10 cellular contexts compared by ENCODE assay signal in the genomic region with DNA sequence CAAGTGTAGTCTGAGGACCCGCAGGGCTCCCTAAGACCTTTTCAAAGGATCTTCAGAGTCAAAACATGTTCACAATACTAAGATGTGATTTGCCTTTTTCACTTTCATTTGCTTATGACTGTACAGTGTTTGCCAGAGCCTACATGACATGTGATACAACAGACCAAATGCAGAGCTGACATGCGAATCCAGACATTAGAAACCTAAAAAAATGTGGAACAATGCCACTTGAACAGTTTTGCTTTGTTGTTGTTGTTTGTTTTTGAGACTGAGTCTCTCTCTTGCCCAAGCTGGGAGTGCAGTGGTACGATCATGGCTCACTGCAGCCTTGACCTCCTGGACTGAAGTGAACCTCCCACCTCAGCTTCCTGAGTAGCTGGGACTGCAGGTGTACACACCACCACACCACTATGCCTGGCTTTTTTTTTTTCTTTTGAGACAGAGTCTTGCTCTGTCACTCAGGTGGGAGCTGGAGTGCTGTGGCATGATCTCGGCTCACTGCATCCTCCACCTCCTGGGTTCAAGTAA. TPM values are rescaled to one million over a fixed set of nuclear protein-coding genes. Genes with fewer than 3 reads are reported as not detected.
DNase-seq lines count a peak whose midpoint lies in the region; ATAC-seq and TF ChIP-seq lines count a peak whose summit lies in the region.
"Had no signal": no experiment of that assay in that cellular context is flagged by ENCODE, and none has a peak within 500 bp of the region (broad histone marks: within the 10 kb centered on the region; RNA-seq: fewer than 3 reads in every experiment).

No MANE protein-coding gene starts in this region.

- peaks cover 12% of the 10 kb centered on the region for H3K36me3 ChIP-seq in BE2C

- H3K4me1 Mint-ChIP-seq in activated T-helper 2 cell treated with anti-CD3 and anti-CD28 coated beads, Interferon-gamma antibody, Interleukin-2, Interleukin-4, amounts not matched to agents 10 μg/mL and 5 μg/mL and 100 μg/mL, durations not matched to agents 14 hours and 24 hours and 36 hours (ENCODE audit: low read depth): peaks cover 62% of the 10 kb centered on the region

- no peaks in the 10 kb centered on the region for H3K9me3 ChIP-seq in BE2C

- H3K27ac ChIP-seq in substantia nigra (ENCODE audit: low read depth, low read length, poor library complexity, severe bottlenecking): no peak overlapping the region
- H3K27ac ChIP-seq: WERI-Rb-1 had no signal

- H3K27me3 ChIP-seq in BE2C: no peaks in the 10 kb centered on the region

- H3K4me3 Mint-ChIP-seq in activated T-helper 2 cell treated with anti-CD3 and anti-CD28 coated beads, Interferon-gamma antibody, Interleukin-2, Interleukin-4, amounts not matched to agents 10 μg/mL and 5 μg/mL and 100 μg/mL, durations not matched to agents 14 hours and 24 hours and 36 hours (ENCODE audit: low read depth): no peak overlapping the region
- H3K4me3 Mint-ChIP-seq: nephron had no signal

- H3K36me3 Mint-ChIP-seq in activated T-helper 2 cell treated with anti-CD3 and anti-CD28 coated beads, Interferon-gamma antibody, Interleukin-2, Interleukin-4, amounts not matched to agents 10 μg/mL and 5 μg/mL and 100 μg/mL, durations not matched to agents 14 hours and 24 hours and 36 hours (ENCODE audit: low read depth): peaks cover 30% of the 10 kb centered on the region

- H3K27me3 Mint-ChIP-seq in activated T-helper 2 cell treated with anti-CD3 and anti-CD28 coated beads, Interferon-gamma antibody, Interleukin-2, Interleukin-4, amounts not matched to agents 10 μg/mL and 5 μg/mL and 100 μg/mL, durations not matched to agents 14 hours and 24 hours and 36 hours (ENCODE audit: low read depth): no peaks in the 10 kb centered on the region

- H3K27ac Mint-ChIP-seq in activated T-helper 2 cell treated with anti-CD3 and anti-CD28 coated beads, Interferon-gamma antibody, Interleukin-2, Interleukin-4, amounts not matched to agents 10 μg/mL and 5 μg/mL and 100 μg/mL, durations not matched to agents 14 hours and 24 hours and 36 hours: peak overlapping the region; percentile 64
- H3K27ac Mint-ChIP-seq: nephron had no signal

- ATAC-seq in GM19438 (IDR thresholded peaks at IDR 0.05; ENCODE audit: low read depth, unreplicated experiment) (peak; percentile 37), HG03103 (IDR thresholded peaks at IDR 0.05; ENCODE audit: low read depth, unreplicated experiment) (peak; percentile 37), Right ventricle myocardium inferior (no peak)

- no peak overlapping the region for H3K4me3 ChIP-seq in BE2C (ENCODE audit: low read depth, low read length)

- DNase-seq in GM10266 (ENCODE audit: extremely low spot score): peak; percentile 61
- DNase-seq in activated T-helper 2 cell treated with anti-CD3 and anti-CD28 coated beads, Interferon-gamma antibody, Interleukin-2, Interleukin-4, amounts not matched to agents 10 μg/mL and 5 μg/mL and 100 μg/mL, durations not matched to agents 14 hours and 24 hours and 36 hours (ENCODE audit: low spot score): no peak
- DNase-seq in BE2C: no peak
- no peak for DNase-seq in SKM-1 treated with dmso at 0.1 percent for 144 hours (lab: John Stamatoyannopoulos, UW; ENCODE audit: unreplicated experiment)
- DNase-seq in Right ventricle myocardium inferior (ENCODE audit: missing footprints): no peak
- no peak for DNase-seq in substantia nigra (lab: John Stamatoyannopoulos, UW)
- DNase-seq: WERI-Rb-1 had no signal

- intact Hi-C loops in activated T-helper 2 cell treated with anti-CD3 and anti-CD28 coated beads, Interferon-gamma antibody, Interleukin-2, Interleukin-4, amounts not matched to agents 10 μg/mL and 5 μg/mL and 100 μg/mL, durations not matched to agents 14 hours and 24 hours and 36 hours (cut with micrococcal nuclease): no loop called here
- intact Hi-C loops in Right ventricle myocardium inferior (cut with DNase I): no loop called here

- H3K9me3 Mint-ChIP-seq in activated T-helper 2 cell treated with anti-CD3 and anti-CD28 coated beads, Interferon-gamma antibody, Interleukin-2, Interleukin-4, amounts not matched to agents 10 μg/mL and 5 μg/mL and 100 μg/mL, durations not matched to agents 14 hours and 24 hours and 36 hours: no peaks in the 10 kb centered on the region
- H3K9me3 Mint-ChIP-seq: nephron had no signal

- TF ChIP-seq CTCF in GM10266 (IDR thresholded peaks at IDR 0.05; ENCODE audit: control insufficient read depth, insufficient read depth, low read depth, missing control alignments) (no peak), BE2C (IDR thresholded peaks at IDR 0.05; ENCODE audit: low read depth, low read length) (no peak)

- H3K4me1 ChIP-seq in BE2C: no peaks in the 10 kb centered on the region

RNA-seq across cellular contexts. Expression of a gene that starts 5.3 kb away (rescaled TPM):
- 86.5 and 87.0 TPM in 2 replicates for total RNA-seq in activated T-helper 2 cell treated with anti-CD3 and anti-CD28 coated beads, Interferon-gamma antibody, Interleukin-2, Interleukin-4, amounts not matched to agents 10 μg/mL and 5 μg/mL and 100 μg/mL, durations not matched to agents 14 hours and 24 hours and 36 hours
- 176 TPM for polyA plus RNA-seq in BE2C (2012; ENCODE audit: insufficient read depth, insufficient read length, low read depth)
- 25.6 TPM for total RNA-seq in Right ventricle myocardium inferior
